Comparison of ENCODE assay signal across 8 cellular contexts in the genomic region with DNA sequence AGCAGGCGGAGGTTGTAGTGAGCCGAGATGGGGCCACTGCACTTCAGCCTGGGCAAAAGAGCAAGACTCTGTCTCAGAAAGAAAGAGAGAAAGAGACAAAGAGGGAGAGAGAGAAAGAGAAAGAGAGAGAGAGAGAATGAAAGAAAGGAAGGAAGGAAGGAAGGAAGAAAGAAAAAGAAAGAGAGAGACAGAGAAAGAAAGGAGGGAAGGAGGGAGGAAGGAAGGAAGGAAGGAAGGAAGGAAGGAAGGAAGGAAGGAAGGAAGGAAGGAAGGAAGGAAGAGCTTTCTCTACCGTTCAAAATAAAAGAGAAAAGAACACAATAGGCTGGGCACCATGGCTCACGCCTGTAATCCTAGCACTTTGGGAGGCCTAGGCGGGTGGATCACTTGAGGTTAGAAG. TPM values are rescaled to one million over a fixed set of nuclear protein-coding genes. Genes with fewer than 3 reads are reported as not detected.
DNase-seq lines count a peak whose midpoint lies in the region; ATAC-seq, FAIRE-seq and TF ChIP-seq lines count a peak whose summit lies in the region.
"Not testable (repeated sequence)": the region's sequence is repeated elsewhere in the genome, so short reads cannot be mapped to it uniquely, and the experiment has no call there.

No MANE protein-coding gene starts in this region.

- not testable (repeated sequence) for H3K27me3 ChIP-seq in K562 (ENCODE audit: control insufficient read depth in 2 of 2, insufficient read depth in 2 of 2, low read length in 2 of 2)

- not testable (repeated sequence) for H3K27me3 Mint-ChIP-seq in activated naive CD4-positive, alpha-beta T cell treated with anti-CD3 and anti-CD28 coated beads, Interleukin-2, amount 50 U/mL, for 24 hours; activated naive CD8-positive, alpha-beta T cell treated with anti-CD3 and anti-CD28 coated beads, Interleukin-2, amount 10 ng/mL, durations not matched to agents 7 days and 5 days; effector memory CD8-positive, alpha-beta T cell; natural killer cell treated with Interleukin-12 subunit alpha and Interleukin-12 subunit beta and Interleukin-15 and Interleukin-18, amount 100 ng/mL, for 72 hours; stimulated activated naive B cell treated with anti-CD40 and anti-IgM and Interleukin-4, amounts not matched to agents 10 μg/mL and 1 μg/mL and 100 μg/mL, for 72 hours

- TF ChIP-seq POLR2A in K562 (conservative IDR thresholded peaks at IDR 0.05) = not testable (repeated sequence)

- not testable (repeated sequence) for DNase-seq in activated naive CD8-positive, alpha-beta T cell treated with anti-CD3 and anti-CD28 coated beads, Interleukin-2, amount 10 ng/mL, durations not matched to agents 7 days and 5 days; K562 (ENCODE audit: extremely low read depth in 1 of 4, low spot score in 3 of 4); effector memory CD8-positive, alpha-beta T cell; natural killer cell treated with Interleukin-12 subunit alpha and Interleukin-12 subunit beta and Interleukin-15 and Interleukin-18, amount 100 ng/mL, for 72 hours (ENCODE audit: low spot score); stimulated activated effector memory CD8-positive, alpha-beta T cell treated with anti-CD3 and anti-CD28 coated beads, Interleukin-12 subunit alpha, Interleukin-12 subunit beta, amount 100 ng/mL, for 72 hours (ENCODE audit: low spot score in 2 of 2); stimulated activated naive B cell treated with anti-CD40 and anti-IgM and Interleukin-4, amounts not matched to agents 10 μg/mL and 1 μg/mL and 100 μg/mL, for 72 hours

- CTCF ChIA-PET in HEK293 (lab: Yijun Ruan, JAX) = not testable (repeated sequence)
- CTCF ChIA-PET in K562 (lab: Yijun Ruan, JAX; ENCODE audit: low intra/inter-chr PET ratio) = interaction anchor here (0.6 kb wide), 1 partner anchor 67 kb away, joined by 3 read pairs; no protein-coding TSS in a partner anchor

- not testable (repeated sequence) for H3K36me3 Mint-ChIP-seq in activated naive CD4-positive, alpha-beta T cell treated with anti-CD3 and anti-CD28 coated beads, Interleukin-2, amount 50 U/mL, for 24 hours; activated naive CD8-positive, alpha-beta T cell treated with anti-CD3 and anti-CD28 coated beads, Interleukin-2, amount 10 ng/mL, durations not matched to agents 7 days and 5 days; effector memory CD8-positive, alpha-beta T cell (ENCODE audit: insufficient read depth); natural killer cell treated with Interleukin-12 subunit alpha and Interleukin-12 subunit beta and Interleukin-15 and Interleukin-18, amount 100 ng/mL, for 72 hours; stimulated activated effector memory CD8-positive, alpha-beta T cell treated with anti-CD3 and anti-CD28 coated beads, Interleukin-12 subunit alpha, Interleukin-12 subunit beta, amount 100 ng/mL, for 72 hours; stimulated activated naive B cell treated with anti-CD40 and anti-IgM and Interleukin-4, amounts not matched to agents 10 μg/mL and 1 μg/mL and 100 μg/mL, for 72 hours

- not testable (repeated sequence) for H3K36me3 ChIP-seq in HEK293 (ENCODE audit: control insufficient read depth in 2 of 2, insufficient read depth in 1 of 2, low read length in 2 of 2); K562 (ENCODE audit: control insufficient read depth, insufficient read depth, low read length)

- H3K9me3 ChIP-seq in HEK293 (ENCODE audit: control insufficient read depth, insufficient read depth, low read depth, low read length); K562 (replicated peaks; ENCODE audit: control insufficient read depth, insufficient read depth, low read depth, low read length): not testable (repeated sequence)

- not testable (repeated sequence) for H3K27ac ChIP-seq in HEK293 (ENCODE audit: extremely low read depth, low read depth, low read length); K562 (ENCODE audit: extremely low read depth, low read depth, low read length)

- not testable (repeated sequence) for H2AFZ ChIP-seq in K562 (ENCODE audit: low read depth, low read length)

- H3K4me1 ChIP-seq in HEK293 (ENCODE audit: control insufficient read depth, insufficient read depth, low read length); K562 (replicated peaks in 1 of 2; ENCODE audit: control insufficient read depth in 2 of 2, insufficient read depth in 2 of 2, low read length in 2 of 2): not testable (repeated sequence)

- not testable (repeated sequence) for H4K20me1 ChIP-seq in K562 (replicated peaks; ENCODE audit: control insufficient read depth, insufficient read depth, low read length)

- POLR2A ChIA-PET in HEK293 (lab: Yijun Ruan, JAX); activated naive CD8-positive, alpha-beta T cell treated with anti-CD3 and anti-CD28 coated beads, Interleukin-2, amount 10 ng/mL, durations not matched to agents 7 days and 5 days (lab: Charles Lee); K562 (lab: Yijun Ruan, JAX): not testable (repeated sequence)

- H3K4me1 Mint-ChIP-seq in activated naive CD4-positive, alpha-beta T cell treated with anti-CD3 and anti-CD28 coated beads, Interleukin-2, amount 50 U/mL, for 24 hours = peaks cover 13% of the 10 kb centered on the region
- H3K4me1 Mint-ChIP-seq in activated naive CD8-positive, alpha-beta T cell treated with anti-CD3 and anti-CD28 coated beads, Interleukin-2, amount 10 ng/mL, durations not matched to agents 7 days and 5 days = not testable (repeated sequence)
- peaks cover 10 to 18% of the 10 kb centered on the region in 2 donors for H3K4me1 Mint-ChIP-seq in effector memory CD8-positive, alpha-beta T cell (ENCODE audit: low read depth in 2 of 2)
- H3K4me1 Mint-ChIP-seq in natural killer cell treated with Interleukin-12 subunit alpha and Interleukin-12 subunit beta and Interleukin-15 and Interleukin-18, amount 100 ng/mL, for 72 hours (ENCODE audit: low read depth in 2 of 2) = peaks cover 20 to 21% of the 10 kb centered on the region in 2 donors
- H3K4me1 Mint-ChIP-seq in stimulated activated effector memory CD8-positive, alpha-beta T cell treated with anti-CD3 and anti-CD28 coated beads, Interleukin-12 subunit alpha, Interleukin-12 subunit beta, amount 100 ng/mL, for 72 hours = peaks cover 14% of the 10 kb centered on the region
- H3K4me1 Mint-ChIP-seq in stimulated activated naive B cell treated with anti-CD40 and anti-IgM and Interleukin-4, amounts not matched to agents 10 μg/mL and 1 μg/mL and 100 μg/mL, for 72 hours = peaks cover 18 to 44% of the 10 kb centered on the region in 2 donors

- H3K9me3 Mint-ChIP-seq in activated naive CD4-positive, alpha-beta T cell treated with anti-CD3 and anti-CD28 coated beads, Interleukin-2, amount 50 U/mL, for 24 hours; activated naive CD8-positive, alpha-beta T cell treated with anti-CD3 and anti-CD28 coated beads, Interleukin-2, amount 10 ng/mL, durations not matched to agents 7 days and 5 days; effector memory CD8-positive, alpha-beta T cell; natural killer cell treated with Interleukin-12 subunit alpha and Interleukin-12 subunit beta and Interleukin-15 and Interleukin-18, amount 100 ng/mL, for 72 hours; stimulated activated effector memory CD8-positive, alpha-beta T cell treated with anti-CD3 and anti-CD28 coated beads, Interleukin-12 subunit alpha, Interleukin-12 subunit beta, amount 100 ng/mL, for 72 hours; stimulated activated naive B cell treated with anti-CD40 and anti-IgM and Interleukin-4, amounts not matched to agents 10 μg/mL and 1 μg/mL and 100 μg/mL, for 72 hours: not testable (repeated sequence)

- 43% methylated on average over 4 of the region's 5 CpGs for WGBS in K562 (ENCODE audit: insufficient coverage, low coverage, missing lambda C conversion rate)

- H3K9me1 ChIP-seq in K562 (ENCODE audit: control insufficient read depth, insufficient read depth, low read length) = not testable (repeated sequence)

- TF ChIP-seq RAD21 in K562 (CRISPR knock-in tag; conservative IDR thresholded peaks at IDR 0.05 in 1 of 2, IDR thresholded peaks at IDR 0.05 in 1 of 2) = not testable (repeated sequence)

- intact Hi-C loops in K562 (cut with micrococcal nuclease) = not testable (repeated sequence)

- not testable (repeated sequence) for TF ChIP-seq CTCF in HEK293 (tag by site-specific recombination; IDR thresholded peaks at IDR 0.05); K562 (IDR thresholded peaks at IDR 0.05 in 2 of 3, conservative IDR thresholded peaks at IDR 0.05 in 1 of 3; ENCODE audit: insufficient read depth in 2 of 3, low read depth in 1 of 3, low read length in 3 of 3)

- not testable (repeated sequence) for H3K4me3 Mint-ChIP-seq in activated naive CD4-positive, alpha-beta T cell treated with anti-CD3 and anti-CD28 coated beads, Interleukin-2, amount 50 U/mL, for 24 hours; activated naive CD8-positive, alpha-beta T cell treated with anti-CD3 and anti-CD28 coated beads, Interleukin-2, amount 10 ng/mL, durations not matched to agents 7 days and 5 days; effector memory CD8-positive, alpha-beta T cell; stimulated activated effector memory CD8-positive, alpha-beta T cell treated with anti-CD3 and anti-CD28 coated beads, Interleukin-12 subunit alpha, Interleukin-12 subunit beta, amount 100 ng/mL, for 72 hours; stimulated activated naive B cell treated with anti-CD40 and anti-IgM and Interleukin-4, amounts not matched to agents 10 μg/mL and 1 μg/mL and 100 μg/mL, for 72 hours
- peak overlapping the region; percentile 3 for H3K4me3 Mint-ChIP-seq in natural killer cell treated with Interleukin-12 subunit alpha and Interleukin-12 subunit beta and Interleukin-15 and Interleukin-18, amount 100 ng/mL, for 72 hours

- in situ Hi-C loops in K562 (cut with MboI) = not testable (repeated sequence)

- TF ChIP-seq EP300 in K562 (IDR thresholded peaks at IDR 0.05; ENCODE audit: low read length) = not testable (repeated sequence)

- H3K9ac ChIP-seq in K562 (ENCODE audit: insufficient read depth in 1 of 2, low read depth in 2 of 2, low read length in 2 of 2) = not testable (repeated sequence)

- FAIRE-seq in K562 (lab: Jason Lieb, UNC) = not testable (repeated sequence)

- H3K27ac Mint-ChIP-seq in activated naive CD4-positive, alpha-beta T cell treated with anti-CD3 and anti-CD28 coated beads, Interleukin-2, amount 50 U/mL, for 24 hours = peak overlapping the region; percentile 79
- peak overlapping the region; percentile 50 for H3K27ac Mint-ChIP-seq in activated naive CD8-positive, alpha-beta T cell treated with anti-CD3 and anti-CD28 coated beads, Interleukin-2, amount 10 ng/mL, durations not matched to agents 7 days and 5 days
- H3K27ac Mint-ChIP-seq in effector memory CD8-positive, alpha-beta T cell = peak overlapping the region; percentile 23 to 90
- peak overlapping the region in 1 of 2 donors; percentile 38 for H3K27ac Mint-ChIP-seq in natural killer cell treated with Interleukin-12 subunit alpha and Interleukin-12 subunit beta and Interleukin-15 and Interleukin-18, amount 100 ng/mL, for 72 hours
- H3K27ac Mint-ChIP-seq in stimulated activated effector memory CD8-positive, alpha-beta T cell treated with anti-CD3 and anti-CD28 coated beads, Interleukin-12 subunit alpha, Interleukin-12 subunit beta, amount 100 ng/mL, for 72 hours = peak overlapping the region; percentile 56
- H3K27ac Mint-ChIP-seq in stimulated activated naive B cell treated with anti-CD40 and anti-IgM and Interleukin-4, amounts not matched to agents 10 μg/mL and 1 μg/mL and 100 μg/mL, for 72 hours = peak overlapping the region; percentile 1

- not testable (repeated sequence) for BruUV-seq in K562 (replicated peaks; lab: Mats Ljungman, UMichigan)

- H3K79me2 ChIP-seq in K562 (ENCODE audit: control insufficient read depth, insufficient read depth, low read length) = not testable (repeated sequence)

- H3K4me3 ChIP-seq in HEK293 (ENCODE audit: low read depth, low read length); K562: not testable (repeated sequence)

- not testable (repeated sequence) for ATAC-seq in activated naive CD8-positive, alpha-beta T cell treated with anti-CD3 and anti-CD28 coated beads, Interleukin-2, amount 10 ng/mL, durations not matched to agents 7 days and 5 days (ENCODE audit: low read depth); K562; effector memory CD8-positive, alpha-beta T cell (replicated peaks); natural killer cell treated with Interleukin-12 subunit alpha and Interleukin-12 subunit beta and Interleukin-15 and Interleukin-18, amount 100 ng/mL, for 72 hours; stimulated activated effector memory CD8-positive, alpha-beta T cell treated with anti-CD3 and anti-CD28 coated beads, Interleukin-12 subunit alpha, Interleukin-12 subunit beta, amount 100 ng/mL, for 72 hours; stimulated activated naive B cell treated with anti-CD40 and anti-IgM and Interleukin-4, amounts not matched to agents 10 μg/mL and 1 μg/mL and 100 μg/mL, for 72 hours (replicated peaks)

- H3K4me2 ChIP-seq in K562 (ENCODE audit: insufficient read depth, low read length) = not testable (repeated sequence)

RNA-seq across cellular contexts. Expression of gene MAP3K8, which starts 41.5 kb away (rescaled TPM):
- total RNA-seq in activated naive CD8-positive, alpha-beta T cell treated with anti-CD3 and anti-CD28 coated beads, Interleukin-2, amount 10 ng/mL, durations not matched to agents 7 days and 5 days = 10 to 100 TPM; 27.7 to 28.3 TPM
- 21.7 and 52.3 TPM in 2 replicates for total RNA-seq in K562 (2011; cell fraction: chromatin; rRNA removed; ENCODE audit: low replicate concordance)
- 13.8 and 18.8 TPM in 2 replicates for total RNA-seq in K562 (2011; cell fraction: nucleolus; rRNA removed)
- total RNA-seq in K562 (2011; cell fraction: nucleoplasm; rRNA removed) = 19.1 and 23.8 TPM in 2 replicates
- total RNA-seq in K562 (2014; rRNA removed) = 6.9 and 10.0 TPM in 2 replicates
- total RNA-seq in K562 (2014; rRNA removed; fragmentation: Illumina TruSeq; extraction: Trizol) = 13.5 and 13.6 TPM in 2 replicates
- total RNA-seq in K562 (2015; rRNA removed; fragmentation: Illumina TruSeq; extraction: Trizol) = 8.4 and 9.8 TPM in 2 replicates
- total RNA-seq in K562 (2021) = 14.1 and 15.7 TPM in 2 replicates
- polyA plus RNA-seq in K562 (2011; rRNA removed) = 23.6 and 26.3 TPM in 2 replicates
- 6.3 and 13.7 TPM in 2 replicates for polyA plus RNA-seq in K562 (2011; cell fraction: cytosol; rRNA removed)
- polyA plus RNA-seq in K562 (2011; cell fraction: nucleus; rRNA removed) = 15.7 and 29.1 TPM in 2 replicates
- 11.4 and 15.1 TPM in 2 replicates for polyA plus RNA-seq in K562 (2012)
- 11.5 and 12.0 TPM in 2 replicates for polyA plus RNA-seq in K562 (2014; fragmentation: Illumina TruSeq; extraction: Trizol)
- polyA plus RNA-seq in K562 (2014; fragmentation: Nextera tagmentation; extraction: Ambion mirVana) = 10 to 100 TPM; 14.0 to 16.4 TPM
- polyA plus RNA-seq in K562 (2014; rRNA removed) = 12.9 and 14.7 TPM in 2 replicates
- 14.3 and 25.8 TPM in 2 replicates for polyA minus RNA-seq in K562 (2011; rRNA and poly(A)+ RNA removed)
- 2.7 and 7.8 TPM in 2 replicates for polyA minus RNA-seq in K562 (2011; cell fraction: cytosol; rRNA and poly(A)+ RNA removed)
- 7.5 and 22.9 TPM in 2 replicates for polyA minus RNA-seq in K562 (2011; cell fraction: nucleus; rRNA and poly(A)+ RNA removed)
- 100 to 1,000 TPM; 239 to 355 TPM for total RNA-seq in natural killer cell treated with Interleukin-12 subunit alpha and Interleukin-12 subunit beta and Interleukin-15 and Interleukin-18, amount 100 ng/mL, for 72 hours

Comparison
In these comparisons a context has a peak if more than half of its experiments do, and no peak if none do; other contexts are left out.
1. RNA of gene MAP3K8, which starts 41.5 kb away (total RNA-seq): 239 to 355 TPM in natural killer cell treated with Interleukin-12 subunit alpha and Interleukin-12 subunit beta and Interleukin-15 and Interleukin-18, amount 100 ng/mL, for 72 hours; 27.7 to 28.3 TPM in activated naive CD8-positive, alpha-beta T cell treated with anti-CD3 and anti-CD28 coated beads, Interleukin-2, amount 10 ng/mL, durations not matched to agents 7 days and 5 days and 6.9 to 52.3 TPM in K562; every median in the first group is over 4 times any median in the second.